Comparison of ENCODE assay signal across 9 cellular contexts in genomic region chr19:862529-863304, GRCh38. TPM values are rescaled to one million over a fixed set of nuclear protein-coding genes. Genes with fewer than 3 reads are reported as not detected.
DNase-seq lines count a peak whose midpoint lies in the region; ATAC-seq lines count a peak whose summit lies in the region.
"Had no signal": no experiment of that assay in that cellular context is flagged by ENCODE, and none has a peak within 500 bp of the region (broad histone marks: within the 10 kb centered on the region; RNA-seq: fewer than 3 reads in every experiment).

No MANE protein-coding gene starts in this region.

- ATAC-seq in GM18909 (IDR thresholded peaks at IDR 0.05; ENCODE audit: poor library complexity, unreplicated experiment) (peak; percentile 42), T-helper 17 cell (peak; percentile 66)

- peak overlapping the region; percentile 91 for H3K27ac Mint-ChIP-seq in T-helper 17 cell

- H3K9me3 ChIP-seq in T-helper 17 cell (ENCODE audit: control insufficient read depth, low read length, poor library complexity, severe bottlenecking) = no peaks in the 10 kb centered on the region

- H3K36me3 Mint-ChIP-seq in T-helper 17 cell (ENCODE audit: low read depth) = no peaks in the 10 kb centered on the region

- peak overlapping the region; percentile 81 for H3K4me3 Mint-ChIP-seq in T-helper 17 cell

- DNase-seq in T-helper 17 cell = peak; percentile 70 to 77 (median 74)
- peak; percentile 59 for DNase-seq in activated naive CD8-positive, alpha-beta T cell treated with anti-CD3 and anti-CD28 coated beads, Interleukin-2, amount 50 U/mL, for 16 hours (ENCODE audit: low read depth, low spot score)
- DNase-seq in iPS-NIHi7 (ENCODE audit: extremely low spot score) = peak; percentile 84
- peak; percentile 49 for DNase-seq in stimulated activated CD8-positive, alpha-beta memory T cell treated with anti-CD3 and anti-CD28 coated beads, Interleukin-12 subunit alpha, Interleukin-12 subunit beta, amount 100 ng/mL, for 4 hours (ENCODE audit: low read depth)
- DNase-seq in medulla oblongata (ENCODE audit: extremely low spot score) = no peak
- no peak for DNase-seq in HuH-7.5 (ENCODE audit: low spot score)
- DNase-seq in NCI-H226 = no peak

- no peaks in the 10 kb centered on the region for H3K27me3 Mint-ChIP-seq in T-helper 17 cell

- peaks cover 10% of the 10 kb centered on the region for H3K4me1 Mint-ChIP-seq in T-helper 17 cell

RNA-seq across cellular contexts. Expression of gene CFD, which starts 3.3 kb away (rescaled TPM):
- total RNA-seq in T-helper 17 cell = 1 to 10 TPM; 1.9 to 5.3 TPM

RNA-seq across cellular contexts. Expression of gene ELANE, which starts 10.6 kb away (rescaled TPM):
- total RNA-seq in T-helper 17 cell = not detected
- total RNA-seq: renal cortical epithelial cell had no signal

RNA-seq across cellular contexts. Expression of gene PRTN3, which starts 21.9 kb away (rescaled TPM):
- not detected for total RNA-seq in T-helper 17 cell
- total RNA-seq: renal cortical epithelial cell had no signal

RNA-seq across cellular contexts. Expression of gene MED16, which starts 30.3 kb away (rescaled TPM):
- 10 to 100 TPM; 59.6 to 71.3 TPM for total RNA-seq in T-helper 17 cell

RNA-seq across cellular contexts. Expression of gene RNU6-9, which starts 30.6 kb away (rescaled TPM):
- total RNA-seq in T-helper 17 cell = not detected
- total RNA-seq: renal cortical epithelial cell had no signal

Comparison
In these comparisons a context has a peak if more than half of its experiments do, and no peak if none do; other contexts are left out.
1. DNase-seq: peak in T-helper 17 cell (3 of 3), activated naive CD8-positive, alpha-beta T cell treated with anti-CD3 and anti-CD28 coated beads, Interleukin-2, amount 50 U/mL, for 16 hours (single experiment), iPS-NIHi7 (single experiment) and stimulated activated CD8-positive, alpha-beta memory T cell treated with anti-CD3 and anti-CD28 coated beads, Interleukin-12 subunit alpha, Interleukin-12 subunit beta, amount 100 ng/mL, for 4 hours (single experiment); none in medulla oblongata (single experiment), HuH-7.5 (single experiment) and NCI-H226 (single experiment).